In the genomic region with DNA sequence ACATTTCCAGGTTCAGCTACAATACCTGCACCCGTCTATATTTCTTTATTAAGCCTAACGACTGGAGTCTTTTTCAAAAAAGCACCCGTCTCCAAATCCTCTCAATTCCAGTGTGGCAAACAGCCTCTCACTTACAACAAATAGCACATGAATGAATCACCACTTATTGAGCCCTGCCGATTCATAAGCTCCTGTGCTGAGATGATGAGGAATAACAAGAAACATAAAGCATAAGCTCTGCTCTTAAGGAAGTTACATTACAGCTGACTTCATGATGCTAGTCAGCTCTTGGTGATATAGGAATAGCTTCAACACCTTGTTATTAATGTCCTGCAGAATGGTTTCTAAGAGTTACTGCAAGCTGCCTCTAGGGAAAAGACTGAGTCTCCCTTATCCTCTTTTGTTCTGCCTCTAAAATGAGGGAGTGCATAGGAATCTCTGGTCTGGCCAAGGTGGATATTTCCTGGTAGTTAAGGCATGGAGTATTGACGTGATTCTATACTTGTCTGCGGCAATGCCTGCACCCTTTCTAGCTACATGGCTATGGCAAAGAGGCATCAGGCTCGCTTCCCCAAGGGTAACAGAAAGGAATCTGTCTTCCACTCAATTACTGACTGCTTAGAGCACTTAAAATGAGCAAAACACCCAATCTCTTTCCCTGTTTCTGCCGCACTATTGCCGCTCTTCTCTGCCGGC, we compare ENCODE assay signal across 12 cellular contexts.
DNase-seq lines count a peak whose midpoint lies in the region; ATAC-seq and FAIRE-seq lines count a peak whose summit lies in the region.
"Had no signal": no experiment of that assay in that cellular context is flagged by ENCODE, and none has a peak within 500 bp of the region (broad histone marks: within the 10 kb centered on the region; RNA-seq: fewer than 3 reads in every experiment).

No MANE protein-coding gene starts in this region.

- H3K27me3 Mint-ChIP-seq in activated naive CD8-positive, alpha-beta T cell treated with anti-CD3 and anti-CD28 coated beads, Interleukin-2, amount 50 U/mL, for 24 hours = no peaks in the 10 kb centered on the region
- no peaks in the 10 kb centered on the region for H3K27me3 Mint-ChIP-seq in activated naive CD8-positive, alpha-beta T cell treated with anti-CD3 and anti-CD28 coated beads for 36 hours
- H3K27me3 Mint-ChIP-seq: CD4-positive, alpha-beta T cell had no signal

- no peak overlapping the region for H3K27ac ChIP-seq in SJCRH30
- H3K27ac ChIP-seq in substantia nigra (ENCODE audit: low read depth, low read length, poor library complexity, severe bottlenecking) = no peak overlapping the region
- H3K27ac ChIP-seq: suprapubic skin had no signal

- no peak for DNase-seq in activated naive CD8-positive, alpha-beta T cell treated with anti-CD3 and anti-CD28 coated beads, Interleukin-2, amount 50 U/mL, for 24 hours
- no peak for DNase-seq in activated naive CD8-positive, alpha-beta T cell treated with anti-CD3 and anti-CD28 coated beads for 36 hours
- DNase-seq in SJCRH30 (peak; percentile 19 to 45), glomerular visceral epithelial cell (ENCODE audit: extremely low spot score) (peak; percentile 76), urothelium cell line (ENCODE audit: low spot score) (peak; percentile 48), substantia nigra (lab: John Stamatoyannopoulos, UW) (no peak)
- DNase-seq: CD4-positive, alpha-beta T cell; left colon had no signal

- no peak overlapping the region for H3K4me3 ChIP-seq in SJCRH30
- H3K4me3 ChIP-seq: suprapubic skin had no signal

- FAIRE-seq in urothelium cell line (lab: Jason Lieb, UNC) = no peak
- FAIRE-seq: colon had no signal

- peaks cover 74% of the 10 kb centered on the region for H3K4me1 Mint-ChIP-seq in activated naive CD8-positive, alpha-beta T cell treated with anti-CD3 and anti-CD28 coated beads, Interleukin-2, amount 50 U/mL, for 24 hours
- peaks cover 57% of the 10 kb centered on the region for H3K4me1 Mint-ChIP-seq in activated naive CD8-positive, alpha-beta T cell treated with anti-CD3 and anti-CD28 coated beads for 36 hours

- H3K36me3 Mint-ChIP-seq in activated naive CD8-positive, alpha-beta T cell treated with anti-CD3 and anti-CD28 coated beads, Interleukin-2, amount 50 U/mL, for 24 hours (ENCODE audit: low read depth) = peaks cover 18% of the 10 kb centered on the region
- H3K36me3 Mint-ChIP-seq in activated naive CD8-positive, alpha-beta T cell treated with anti-CD3 and anti-CD28 coated beads for 36 hours = peaks cover 24% of the 10 kb centered on the region

- H3K9me3 Mint-ChIP-seq in activated naive CD8-positive, alpha-beta T cell treated with anti-CD3 and anti-CD28 coated beads, Interleukin-2, amount 50 U/mL, for 24 hours = no peaks in the 10 kb centered on the region
- no peaks in the 10 kb centered on the region for H3K9me3 Mint-ChIP-seq in activated naive CD8-positive, alpha-beta T cell treated with anti-CD3 and anti-CD28 coated beads for 36 hours
- H3K9me3 Mint-ChIP-seq: CD4-positive, alpha-beta T cell had no signal

- ATAC-seq in activated naive CD8-positive, alpha-beta T cell treated with anti-CD3 and anti-CD28 coated beads, Interleukin-2, amount 50 U/mL, for 24 hours = no peak
- no peak for ATAC-seq in HG02571 (IDR thresholded peaks at IDR 0.05; ENCODE audit: unreplicated experiment)
- no peak for ATAC-seq in HG03460 (IDR thresholded peaks at IDR 0.05; ENCODE audit: unreplicated experiment)
- ATAC-seq: left colon had no signal

- no peak overlapping the region for H3K4me3 Mint-ChIP-seq in activated naive CD8-positive, alpha-beta T cell treated with anti-CD3 and anti-CD28 coated beads, Interleukin-2, amount 50 U/mL, for 24 hours
- no peak overlapping the region for H3K4me3 Mint-ChIP-seq in activated naive CD8-positive, alpha-beta T cell treated with anti-CD3 and anti-CD28 coated beads for 36 hours
- H3K4me3 Mint-ChIP-seq: CD4-positive, alpha-beta T cell had no signal

- H3K27ac Mint-ChIP-seq in activated naive CD8-positive, alpha-beta T cell treated with anti-CD3 and anti-CD28 coated beads, Interleukin-2, amount 50 U/mL, for 24 hours = peak overlapping the region; percentile 14
- no peak overlapping the region for H3K27ac Mint-ChIP-seq in activated naive CD8-positive, alpha-beta T cell treated with anti-CD3 and anti-CD28 coated beads for 36 hours

- no peaks in the 10 kb centered on the region for H3K36me3 ChIP-seq in SJCRH30
- H3K36me3 ChIP-seq: suprapubic skin had no signal

- peaks cover 26% of the 10 kb centered on the region for H3K4me1 ChIP-seq in SJCRH30
- H3K4me1 ChIP-seq: suprapubic skin had no signal

- H3K9me3 ChIP-seq in SJCRH30 (replicated peaks) = no peaks in the 10 kb centered on the region
- H3K9me3 ChIP-seq: suprapubic skin had no signal

- no peaks in the 10 kb centered on the region for H3K27me3 ChIP-seq in SJCRH30
- H3K27me3 ChIP-seq: suprapubic skin had no signal

Comparison
In these comparisons a context has a peak if more than half of its experiments do, and no peak if none do; other contexts are left out.
1. DNase-seq: peak in SJCRH30 (2 of 2), glomerular visceral epithelial cell (single experiment) and urothelium cell line (single experiment); none in activated naive CD8-positive, alpha-beta T cell treated with anti-CD3 and anti-CD28 coated beads, Interleukin-2, amount 50 U/mL, for 24 hours (single experiment), activated naive CD8-positive, alpha-beta T cell treated with anti-CD3 and anti-CD28 coated beads for 36 hours (single experiment) and substantia nigra (0 of 49).